11 cellular contexts compared by ENCODE assay signal in the genomic region with DNA sequence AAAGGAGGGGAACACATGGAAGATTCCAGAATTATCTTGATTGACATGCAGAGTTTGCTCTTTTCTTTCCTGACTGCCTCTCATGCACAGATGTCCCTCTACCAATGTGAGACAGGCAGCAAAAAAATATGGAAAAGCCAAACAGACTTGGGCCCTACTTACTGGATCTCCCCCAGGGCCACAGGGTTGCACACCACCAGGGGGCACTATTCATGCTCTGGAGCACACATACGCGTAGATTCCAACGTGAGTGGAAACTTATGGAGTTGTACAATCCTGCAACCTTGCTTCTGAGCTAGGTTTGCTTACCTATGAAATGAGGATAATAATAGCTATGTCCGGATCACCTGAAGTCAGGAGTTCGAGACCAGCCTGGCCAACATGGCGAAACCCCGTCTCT.
DNase-seq lines count a peak whose midpoint lies in the region; ATAC-seq and TF ChIP-seq lines count a peak whose summit lies in the region.
"Had no signal": no experiment of that assay in that cellular context is flagged by ENCODE, and none has a peak within 500 bp of the region (broad histone marks: within the 10 kb centered on the region; RNA-seq: fewer than 3 reads in every experiment).

No MANE protein-coding gene starts in this region.

- H3K27ac ChIP-seq in DND-41 (ENCODE audit: low read length), result no peak overlapping the region
- H3K27ac ChIP-seq: cardiac muscle cell had no signal

- H3K36me3 Mint-ChIP-seq in neural crest cell (ENCODE audit: low read depth), result peaks cover 3% of the 10 kb centered on the region

- H3K9me3 ChIP-seq in DND-41 (ENCODE audit: insufficient read depth, low read length, severe bottlenecking), result peaks cover 2% of the 10 kb centered on the region

- H3K4me3 ChIP-seq in DND-41 (ENCODE audit: low read depth in 1 of 2, low read length in 2 of 2) (no peak overlapping the region), astrocyte of the cerebellum (ENCODE audit: low read depth, low read length) (no peak overlapping the region)
- H3K4me3 ChIP-seq: cardiac muscle cell had no signal

- H3K36me3 ChIP-seq in DND-41 (ENCODE audit: insufficient read depth, low read length), result no peaks in the 10 kb centered on the region
- H3K36me3 ChIP-seq: cardiac muscle cell had no signal

- H3K4me1 Mint-ChIP-seq in neural crest cell, result peaks cover 23% of the 10 kb centered on the region
- H3K4me1 Mint-ChIP-seq: activated B cell treated with CpG ODN at 0.5 μM for 24 hours had no signal

- no peak overlapping the region for H3K4me3 Mint-ChIP-seq in neural crest cell
- H3K4me3 Mint-ChIP-seq: activated B cell treated with CpG ODN at 0.5 μM for 24 hours had no signal

- peaks cover 4% of the 10 kb centered on the region for H3K9me3 Mint-ChIP-seq in neural crest cell

- H4K20me1 ChIP-seq in DND-41 (ENCODE audit: insufficient read depth, low read length), result no peaks in the 10 kb centered on the region

- no peaks in the 10 kb centered on the region for H3K79me2 ChIP-seq in DND-41 (ENCODE audit: insufficient read depth, low read length)

- H3K27me3 ChIP-seq in DND-41 (ENCODE audit: insufficient read depth, low read length, poor library complexity), result no peaks in the 10 kb centered on the region
- H3K27me3 ChIP-seq: cardiac muscle cell had no signal

- no peaks in the 10 kb centered on the region for H3K4me1 ChIP-seq in DND-41 (ENCODE audit: insufficient read depth, low read length)

- H3K27ac Mint-ChIP-seq in neural crest cell (ENCODE audit: unreplicated experiment), result no peak overlapping the region
- H3K27ac Mint-ChIP-seq: activated B cell treated with CpG ODN at 0.5 μM for 24 hours had no signal

- TF ChIP-seq CTCF in DND-41 (IDR thresholded peaks at IDR 0.05; ENCODE audit: borderline replicate concordance, extremely low read depth, low read length, poor library complexity, severe bottlenecking) (peak; percentile 40), astrocyte of the cerebellum (IDR thresholded peaks at IDR 0.05; ENCODE audit: low read depth, low read length, missing control alignments) (peak; percentile 27), neural crest cell (conservative IDR thresholded peaks at IDR 0.05) (peak; percentile 34)

- in situ Hi-C loops in astrocyte of the cerebellum (cut with HindIII; ENCODE audit: low sequenced_read_pairs), result no loop called here

- H2AFZ ChIP-seq in DND-41 (ENCODE audit: low read depth, low read length), result no peak overlapping the region

- no peak overlapping the region for H3K9ac ChIP-seq in DND-41 (ENCODE audit: low read depth, low read length)

- no peak overlapping the region for H3K4me2 ChIP-seq in DND-41 (ENCODE audit: insufficient read depth, low read length)

- DNase-seq in DND-41 (peak; percentile 7), HuH-7 (ENCODE audit: low spot score) (peak; percentile 8), astrocyte of the cerebellum (ENCODE audit: low read depth) (no peak), neural crest cell (ENCODE audit: low read depth, low spot score) (no peak), activated gamma-delta T cell treated with Interleukin-2 at 50 U/mL for 16 hours (no peak), NCI-H1048 (lab: John Stamatoyannopoulos, UW) (no peak), amygdala (lab: John Stamatoyannopoulos, UW) (no peak)
- DNase-seq: activated B cell treated with CpG ODN at 0.5 μM for 24 hours, posterior cingulate gyrus had no signal

- peaks cover 2% of the 10 kb centered on the region for H3K27me3 Mint-ChIP-seq in neural crest cell (ENCODE audit: low read depth)

- ATAC-seq in DND-41 (ENCODE audit: insufficient read depth, low read depth) (no peak), HG02970 (IDR thresholded peaks at IDR 0.05; ENCODE audit: low FRiP score, unreplicated experiment) (no peak)

Comparison
In these comparisons a context has a peak if more than half of its experiments do, and no peak if none do; other contexts are left out.
1. DNase-seq: peak in DND-41 (single experiment) and HuH-7 (single experiment); none in astrocyte of the cerebellum (single experiment), neural crest cell (single experiment), activated gamma-delta T cell treated with Interleukin-2 at 50 U/mL for 16 hours (single experiment), NCI-H1048 (single experiment) and amygdala (0 of 56).
2. Peak in every context shown above with its lines, with median percentiles within 50 percentile points of each other: CTCF ChIP-seq.